Comparison of ENCODE assay signal across 8 cellular contexts in genomic region chr16:28494141-28494851, GRCh38. TPM values are rescaled to one million over a fixed set of nuclear protein-coding genes. Genes with fewer than 3 reads are reported as not detected.
DNase-seq lines count a peak whose midpoint lies in the region; ATAC-seq and TF ChIP-seq lines count a peak whose summit lies in the region.

TSS of gene APOBR (plus strand) at chr16:28494643. CDS start at chr16:28494682, 39 bp downstream.

- peak; percentile 81 for ATAC-seq in CD4-positive, alpha-beta T cell (ENCODE audit: poor library complexity)
- ATAC-seq in GM21723 (IDR thresholded peaks at IDR 0.05; ENCODE audit: unreplicated experiment) (peak; percentile 45), memory B cell (ENCODE audit: low read depth) (peak; percentile 82), GM18517 (IDR thresholded peaks at IDR 0.05; ENCODE audit: unreplicated experiment) (no peak)
- ATAC-seq in stimulated activated effector memory CD8-positive, alpha-beta T cell treated with anti-CD3 and anti-CD28 coated beads, Interleukin-12 subunit alpha, Interleukin-12 subunit beta, amount 100 ng/mL, for 72 hours, result peak; percentile 89

- H3F3A ChIP-seq in PC-9 (ENCODE audit: insufficient read depth, low read depth), result peaks cover 11% of the 10 kb centered on the region

- H3K9me3 Mint-ChIP-seq in CD4-positive, alpha-beta T cell, result no peaks in the 10 kb centered on the region
- no peaks in the 10 kb centered on the region for H3K9me3 Mint-ChIP-seq in memory B cell
- no peaks in the 10 kb centered on the region for H3K9me3 Mint-ChIP-seq in stimulated activated effector memory CD8-positive, alpha-beta T cell treated with anti-CD3 and anti-CD28 coated beads, Interleukin-12 subunit alpha, Interleukin-12 subunit beta, amount 100 ng/mL, for 72 hours

- no peak within 1 kb of the TSS for H3K4me3 ChIP-seq in PC-9

- H3K36me3 Mint-ChIP-seq in CD4-positive, alpha-beta T cell (ENCODE audit: low read depth), result peaks cover 24% of the 10 kb centered on the region
- H3K36me3 Mint-ChIP-seq in memory B cell, result peaks cover under 1% of the 10 kb centered on the region
- peaks cover 52% of the 10 kb centered on the region for H3K36me3 Mint-ChIP-seq in stimulated activated effector memory CD8-positive, alpha-beta T cell treated with anti-CD3 and anti-CD28 coated beads, Interleukin-12 subunit alpha, Interleukin-12 subunit beta, amount 100 ng/mL, for 72 hours

- H3K4me3 Mint-ChIP-seq in CD4-positive, alpha-beta T cell, result peak within 1 kb of the TSS; percentile 92
- peak within 1 kb of the TSS; percentile 81 for H3K4me3 Mint-ChIP-seq in memory B cell
- peak within 1 kb of the TSS; percentile 95 for H3K4me3 Mint-ChIP-seq in stimulated activated effector memory CD8-positive, alpha-beta T cell treated with anti-CD3 and anti-CD28 coated beads, Interleukin-12 subunit alpha, Interleukin-12 subunit beta, amount 100 ng/mL, for 72 hours

- H3K9me2 ChIP-seq in PC-9 (ENCODE audit: insufficient read depth), result no peaks in the 10 kb centered on the region

- intact Hi-C loops in CD4-positive, alpha-beta T cell (cut with DNase I, micrococcal nuclease), result loop anchor here (1.0 to 10.0 kb wide), 5 partner anchors 59 to 353 kb away; partner anchors contain the start of genes SBK1 (in 2 of the 2), SGF29 (in 1 of the 2), TUFM (in 1 of the 2) and XPO6 (in 1 of the 2)
- intact Hi-C loops in PC-9 (cut with micrococcal nuclease; ENCODE audit: unreplicated experiment), result loop anchor here (5.0 kb wide), 1 partner anchor 33 kb away; no protein-coding TSS in a partner anchor

- H3K4me1 ChIP-seq in PC-9 (replicated peaks; ENCODE audit: insufficient read depth), result peaks cover 26% of the 10 kb centered on the region

- POLR2A ChIA-PET in CD4-positive, alpha-beta T cell (lab: Charles Lee), result interaction anchor here (0.6 to 5.4 kb wide), 20 partner anchors 9 to 527 kb away, joined by 3 to 69 read pairs (median 6); partner anchors contain the start of genes ATXN2L, SBK1 and SGF29
- POLR2A ChIA-PET in PC-9 (lab: Charles Lee; ENCODE audit: unreplicated experiment), result no interaction called here

- no peak for TF ChIP-seq CTCF in CD4-positive, alpha-beta T cell (IDR thresholded peaks at IDR 0.05)
- TF ChIP-seq CTCF in PC-9 (conservative IDR thresholded peaks at IDR 0.05), result no peak

- BruUV-seq in PC-9 (replicated peaks; lab: Mats Ljungman, UMichigan), result no TSS peak

- H3K4me2 ChIP-seq in PC-9, result peak within 1 kb of the TSS; percentile 20; the same call in 1 of the 2 replicates

- peaks cover 2% of the 10 kb centered on the region; the same call in 1 of the 2 replicates for H3K36me3 ChIP-seq in PC-9 (ENCODE audit: low read depth)

- peak; percentile 69 to 92 (median 80) for DNase-seq in CD4-positive, alpha-beta T cell
- no peak for DNase-seq in PC-9
- peak; percentile 77 for DNase-seq in activated T-helper 9 cell treated with anti-CD3 and anti-CD28 coated beads, Interleukin-2, amount 50 U/mL, for 16 hours (ENCODE audit: low read depth)
- DNase-seq in memory B cell (ENCODE audit: low spot score in 2 of 2), result peak; percentile 61 to 81
- peak; percentile 66 to 92 for DNase-seq in stimulated activated effector memory CD8-positive, alpha-beta T cell treated with anti-CD3 and anti-CD28 coated beads, Interleukin-12 subunit alpha, Interleukin-12 subunit beta, amount 100 ng/mL, for 72 hours (ENCODE audit: low spot score in 2 of 2)
- no peak for DNase-seq in NCI-H128 (lab: John Stamatoyannopoulos, UW; ENCODE audit: unreplicated experiment)

- CTCF ChIA-PET in CD4-positive, alpha-beta T cell (lab: Charles Lee), result interaction anchor here (0.9 kb wide), 1 partner anchor 60 kb away, joined by 3 read pairs; the partner anchor contains the start of gene SGF29
- CTCF ChIA-PET in PC-9 (lab: Charles Lee), result no interaction called here

- H3K79me2 ChIP-seq in PC-9 (ENCODE audit: low read depth), result peaks cover 9% of the 10 kb centered on the region

- H2AFZ ChIP-seq in PC-9, result no peak within 1 kb of the TSS

- no peaks in the 10 kb centered on the region for H3K27me3 ChIP-seq in CD4-positive, alpha-beta T cell (ENCODE audit: control insufficient read depth, insufficient read depth, low read length)
- no peaks in the 10 kb centered on the region for H3K27me3 ChIP-seq in PC-9 (ENCODE audit: insufficient read depth, low read depth)

- no peaks in the 10 kb centered on the region for H4K20me1 ChIP-seq in PC-9 (ENCODE audit: insufficient read depth)

- no peaks in the 10 kb centered on the region for H3K27me3 Mint-ChIP-seq in CD4-positive, alpha-beta T cell
- H3K27me3 Mint-ChIP-seq in memory B cell, result no peaks in the 10 kb centered on the region

- H3K4me1 Mint-ChIP-seq in CD4-positive, alpha-beta T cell (ENCODE audit: low read depth), result peaks cover 58% of the 10 kb centered on the region
- peaks cover 33% of the 10 kb centered on the region for H3K4me1 Mint-ChIP-seq in memory B cell
- peaks cover 65% of the 10 kb centered on the region for H3K4me1 Mint-ChIP-seq in stimulated activated effector memory CD8-positive, alpha-beta T cell treated with anti-CD3 and anti-CD28 coated beads, Interleukin-12 subunit alpha, Interleukin-12 subunit beta, amount 100 ng/mL, for 72 hours

- no peaks in the 10 kb centered on the region for H3K9me3 ChIP-seq in CD4-positive, alpha-beta T cell (ENCODE audit: control insufficient read depth, low read length)
- no peaks in the 10 kb centered on the region for H3K9me3 ChIP-seq in PC-9 (ENCODE audit: insufficient read depth, low read depth)

- H3K27ac ChIP-seq in CD4-positive, alpha-beta T cell (ENCODE audit: low read depth, low read length), result peak within 1 kb of the TSS; percentile 90
- no peak within 1 kb of the TSS for H3K27ac ChIP-seq in PC-9

- H3K27ac Mint-ChIP-seq in CD4-positive, alpha-beta T cell, result peak within 1 kb of the TSS; percentile 99
- peak within 1 kb of the TSS; percentile 60 for H3K27ac Mint-ChIP-seq in memory B cell
- H3K27ac Mint-ChIP-seq in stimulated activated effector memory CD8-positive, alpha-beta T cell treated with anti-CD3 and anti-CD28 coated beads, Interleukin-12 subunit alpha, Interleukin-12 subunit beta, amount 100 ng/mL, for 72 hours, result peak within 1 kb of the TSS; percentile 100

RNA-seq across cellular contexts. Expression of gene APOBR, which starts in this region (rescaled TPM):
- 1 to 10 TPM; 5.6 to 6.1 TPM for total RNA-seq in CD4-positive, alpha-beta T cell
- total RNA-seq in PC-9 (2021), result 2.4 and 2.5 TPM in 2 replicates

Comparison
In these comparisons a context has a peak if more than half of its experiments do, and no peak if none do; other contexts are left out.
1. DNase-seq: peak in CD4-positive, alpha-beta T cell (10 of 10), activated T-helper 9 cell treated with anti-CD3 and anti-CD28 coated beads, Interleukin-2, amount 50 U/mL, for 16 hours (single experiment), memory B cell (2 of 2) and stimulated activated effector memory CD8-positive, alpha-beta T cell treated with anti-CD3 and anti-CD28 coated beads, Interleukin-12 subunit alpha, Interleukin-12 subunit beta, amount 100 ng/mL, for 72 hours (2 of 2); none in PC-9 (0 of 2) and NCI-H128 (single experiment).
2. Peak in every context shown above with its lines, with median percentiles within 50 percentile points of each other: H3K27ac Mint-ChIP-seq and H3K4me3 Mint-ChIP-seq.